ENCODE assay signal across 9 cellular contexts in the genomic region with DNA sequence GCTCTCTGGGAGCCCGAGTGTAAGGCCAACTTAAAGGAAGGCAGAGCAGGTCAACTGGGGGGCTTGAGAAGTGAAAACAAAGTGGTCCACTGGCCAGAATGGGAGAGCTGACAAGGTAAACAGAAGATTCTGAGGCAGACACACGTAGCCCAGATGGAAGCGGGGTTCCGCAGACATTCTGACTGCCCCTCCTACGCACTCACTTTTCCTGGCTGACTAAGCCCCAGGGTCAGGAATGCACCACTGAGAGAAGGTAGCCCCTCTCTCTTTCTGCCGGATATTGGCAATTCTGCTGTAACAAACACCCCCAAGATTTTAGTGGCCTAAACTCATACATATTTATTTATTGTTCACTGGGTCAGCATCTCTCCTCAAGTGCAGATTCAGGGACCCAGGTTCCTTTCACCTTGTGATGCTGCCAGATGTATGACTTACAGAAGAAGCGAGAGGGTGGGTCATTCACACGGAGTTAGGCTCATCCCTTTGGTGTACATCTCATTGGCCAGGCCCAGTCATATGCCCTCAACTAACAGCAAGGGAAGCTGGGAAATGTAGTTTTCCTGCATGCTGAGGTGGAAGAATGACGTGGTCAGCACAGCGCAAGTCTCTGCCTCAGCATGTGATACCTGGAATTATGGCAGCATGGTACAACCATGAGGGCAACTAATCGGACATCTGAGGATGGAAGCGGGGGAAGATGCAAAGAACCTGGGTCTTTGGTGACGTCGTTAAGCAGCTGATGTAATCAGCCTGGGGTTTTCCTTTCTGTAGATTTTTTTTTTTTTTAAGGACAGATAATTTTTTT. TPM values are rescaled to one million over a fixed set of nuclear protein-coding genes. Genes with fewer than 3 reads are reported as not detected.
DNase-seq lines count a peak whose midpoint lies in the region; ATAC-seq and TF ChIP-seq lines count a peak whose summit lies in the region.
"Had no signal": no experiment of that assay in that cellular context is flagged by ENCODE, and none has a peak within 500 bp of the region (broad histone marks: within the 10 kb centered on the region; RNA-seq: fewer than 3 reads in every experiment).

No MANE protein-coding gene starts in this region.

- intact Hi-C loops in dorsolateral prefrontal cortex (cut with DNase I): no loop called here

- TF ChIP-seq CTCF in dorsolateral prefrontal cortex (IDR thresholded peaks at IDR 0.05 in 54 of 56, conservative IDR thresholded peaks at IDR 0.05 in 2 of 56; ENCODE audit: low read depth in 1 of 56, partially characterized antibody in 56 of 56): no peak

- H3K27ac ChIP-seq in dorsolateral prefrontal cortex: no peak overlapping the region
- H3K27ac ChIP-seq: tibial nerve had no signal

- peak overlapping the region in 18 of 59 donors; percentile 1 to 47 (median 23) for H3K4me3 ChIP-seq in dorsolateral prefrontal cortex
- H3K4me3 ChIP-seq: tibial nerve had no signal

- H3K27me3 ChIP-seq in dorsolateral prefrontal cortex: peaks cover 0 to 10% (median 0%) of the 10 kb centered on the region in 45 donors
- H3K27me3 ChIP-seq: tibial nerve had no signal

- TF ChIP-seq EP300 in Ishikawa (IDR thresholded peaks at IDR 0.05; ENCODE audit: borderline replicate concordance): no peak

- peak; percentile 43 for DNase-seq in D341Med (ENCODE audit: low spot score)
- DNase-seq in activated CD4-positive, CD25-positive, alpha-beta regulatory T cell treated with anti-CD3 and anti-CD28 coated beads, Interleukin-2, amount 50 U/mL, for 16 hours (ENCODE audit: low read depth, low spot score): peak; percentile 11
- peak in 9 of 10 donors; percentile 10 to 78 (median 48) for DNase-seq in dorsolateral prefrontal cortex
- DNase-seq in lung microvascular endothelial cell (ENCODE audit: low read depth in 2 of 2): peak; percentile 67 to 89
- DNase-seq in stimulated activated naive CD4-positive, alpha-beta T cell treated with Interleukin-2 at 50 U/mL for 16 hours (lab: John Stamatoyannopoulos, UW): peak; percentile 45
- DNase-seq in mesenteric fat pad (ENCODE audit: low spot score): no peak

- ATAC-seq in GM21528 (IDR thresholded peaks at IDR 0.05; ENCODE audit: low FRiP score, unreplicated experiment): peak; percentile 65

- no peak for TF ChIP-seq RAD21 in Ishikawa (IDR thresholded peaks at IDR 0.05; ENCODE audit: low read depth)

TF ChIP-seq in Ishikawa, 13 proteins besides CTCF, POLR2A, EP300 and RAD21:
- TF ChIP-seq YY1 (IDR thresholded peaks at IDR 0.05; ENCODE audit: low read depth) (no peak), EGR1 (IDR thresholded peaks at IDR 0.05) (no peak), FOXM1 (IDR thresholded peaks at IDR 0.05; ENCODE audit: borderline replicate concordance, low read depth) (no peak), ZBTB7A (IDR thresholded peaks at IDR 0.05; ENCODE audit: low read depth) (no peak), TEAD4 (IDR thresholded peaks at IDR 0.05) (no peak), NFIC (IDR thresholded peaks at IDR 0.05) (no peak)
- TF ChIP-seq, protein P1, sequence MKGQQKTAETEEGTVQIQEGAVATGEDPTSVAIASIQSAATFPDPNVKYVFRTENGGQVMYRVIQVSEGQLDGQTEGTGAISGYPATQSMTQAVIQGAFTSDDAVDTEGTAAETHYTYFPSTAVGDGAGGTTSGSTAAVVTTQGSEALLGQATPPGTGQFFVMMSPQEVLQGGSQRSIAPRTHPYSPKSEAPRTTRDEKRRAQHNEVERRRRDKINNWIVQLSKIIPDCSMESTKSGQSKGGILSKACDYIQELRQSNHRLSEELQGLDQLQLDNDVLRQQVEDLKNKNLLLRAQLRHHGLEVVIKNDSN (IDR thresholded peaks at IDR 0.05): peak; percentile 97

RNA-seq across cellular contexts. Expression of a gene that starts 43.5 kb away (rescaled TPM):
- total RNA-seq in dorsolateral prefrontal cortex (100 to 1,000 TPM in 5 of 120 experiments, 10 to 100 TPM in 115; 22.1 to 132 (median 50.4) TPM), lung microvascular endothelial cell (10.5 and 16.3 TPM in 2 replicates), mesenteric fat pad (69.3 TPM)

RNA-seq across cellular contexts. Expression of a gene that starts 43.5 kb away (rescaled TPM):
- 100 to 1,000 TPM in 1 of 120 experiments, 10 to 100 TPM in 119; 11.1 to 102 (median 27.3) TPM for total RNA-seq in dorsolateral prefrontal cortex
- 8.5 and 39.7 TPM in 2 replicates for total RNA-seq in lung microvascular endothelial cell
- total RNA-seq in mesenteric fat pad: 25.0 TPM
